Comparison of ENCODE assay signal across 19 cellular contexts in the genomic region with DNA sequence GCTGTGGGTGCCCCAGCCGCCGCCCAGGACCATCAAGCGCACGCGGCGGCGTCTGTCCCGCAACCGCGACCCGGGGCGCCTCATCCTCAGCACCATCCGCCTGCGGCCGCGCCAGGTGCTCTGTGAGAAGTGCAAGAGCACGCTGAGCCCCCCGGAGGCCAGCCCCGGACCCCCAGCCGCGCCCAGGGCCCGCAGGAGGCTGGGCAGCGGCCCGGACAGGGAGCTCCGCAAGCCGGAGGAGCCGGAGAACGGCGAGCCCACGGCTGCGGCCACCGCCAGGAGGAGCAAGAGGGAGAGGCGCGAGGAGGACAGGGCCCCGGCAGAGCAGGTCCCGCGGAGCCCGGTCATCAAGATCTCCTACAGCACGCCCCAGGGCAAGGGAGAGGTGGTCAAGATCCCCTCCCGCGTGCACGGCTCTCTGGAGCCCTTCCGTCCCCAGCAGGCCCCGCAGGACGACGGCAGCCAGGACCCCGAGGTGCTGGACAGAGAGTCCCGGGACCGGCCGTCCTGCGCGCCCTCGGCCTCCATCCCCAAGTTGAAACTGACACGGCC. TPM values are rescaled to one million over a fixed set of nuclear protein-coding genes. Genes with fewer than 3 reads are reported as not detected.
DNase-seq lines count a peak whose midpoint lies in the region; ATAC-seq and TF ChIP-seq lines count a peak whose summit lies in the region.
"Had no signal": no experiment of that assay in that cellular context is flagged by ENCODE, and none has a peak within 500 bp of the region (broad histone marks: within the 10 kb centered on the region; RNA-seq: fewer than 3 reads in every experiment).

No MANE protein-coding gene starts in this region.

- H3K27me3 ChIP-seq in heart left ventricle (no peaks in the 10 kb centered on the region), right atrium auricular region (no peaks in the 10 kb centered on the region), body of pancreas (no peaks in the 10 kb centered on the region), spleen (replicated peaks in 1 of 7) (no peaks in the 10 kb centered on the region)

- H3K27ac ChIP-seq in heart left ventricle: no peak overlapping the region
- no peak overlapping the region for H3K27ac ChIP-seq in right atrium auricular region
- H3K27ac ChIP-seq in body of pancreas: peak overlapping the region in 3 of 4 donors; percentile 71 to 99 (median 98)
- peak overlapping the region in 3 of 8 donors; percentile 79 to 99 (median 97) for H3K27ac ChIP-seq in spleen
- H3K27ac ChIP-seq in RWPE1: no peak overlapping the region
- H3K27ac ChIP-seq: GM23248, KMS-11 had no signal

- H3K9me3 ChIP-seq in heart left ventricle (no peaks in the 10 kb centered on the region), right atrium auricular region (no peaks in the 10 kb centered on the region), body of pancreas (no peaks in the 10 kb centered on the region), spleen (no peaks in the 10 kb centered on the region)

- TF ChIP-seq POLR2A in heart left ventricle (IDR thresholded peaks at IDR 0.05): no peak
- TF ChIP-seq POLR2A in body of pancreas (IDR thresholded peaks at IDR 0.05): no peak
- no peak for TF ChIP-seq POLR2A in spleen (IDR thresholded peaks at IDR 0.05)

- DNase-seq in heart left ventricle (peak in 3 of 5 donors; percentile 23 to 54 (median 30)), right atrium auricular region (ENCODE audit: low spot score) (no peak), body of pancreas (peak in 1 of 4 donors; percentile 9), left kidney (ENCODE audit: low read depth, low spot score) (peak; percentile 44), spleen (peak; percentile 76), RWPE1 (ENCODE audit: low spot score) (no peak), foreskin melanocyte (no peak)
- no peak for DNase-seq in activated CD8-positive, alpha-beta memory T cell treated with anti-CD3 and anti-CD28 coated beads, Interleukin-2, amount 50 U/mL, for 48 hours
- DNase-seq: CD4-positive, alpha-beta memory T cell; DND-41; GDM1; GM23248; NCI-H1048; NCI-H1436 treated with DMSO at 0.1 percent for 48 hours; NCI-H2081 treated with DMSO at 0.1 percent for 48 hours; NCI-H510A; NCI-H774; RPMI8226 had no signal

- H3K36me3 ChIP-seq in heart left ventricle (peaks cover 0 to 26% (median 17%) of the 10 kb centered on the region in 9 donors), right atrium auricular region (peaks cover 19% of the 10 kb centered on the region), body of pancreas (replicated peaks in 1 of 2; ENCODE audit: insufficient read depth in 1 of 2, low read depth in 2 of 2) (no peaks in the 10 kb centered on the region), spleen (peaks cover 3 to 65% (median 28%) of the 10 kb centered on the region in 6 donors)

- ATAC-seq in heart left ventricle: no peak
- ATAC-seq in body of pancreas: no peak

- POLR2A ChIA-PET in RWPE1 (lab: Yijun Ruan, JAX; ENCODE audit: low non-redundant PET): interaction anchor here (1.3 kb wide), 1 partner anchor 16 kb away, joined by 3 read pairs; no protein-coding TSS in a partner anchor

- H3K4me1 ChIP-seq in heart left ventricle: peaks cover 0 to 51% (median 36%) of the 10 kb centered on the region in 12 donors
- H3K4me1 ChIP-seq in right atrium auricular region: peaks cover 0 to 42% of the 10 kb centered on the region in 2 donors
- peaks cover 96% of the 10 kb centered on the region for H3K4me1 ChIP-seq in body of pancreas
- peaks cover 43 to 100% (median 87%) of the 10 kb centered on the region in 6 donors for H3K4me1 ChIP-seq in spleen

- CTCF ChIA-PET in RWPE1 (lab: Yijun Ruan, JAX): no interaction called here

- intact Hi-C loops in heart left ventricle (cut with DNase I): no loop called here
- intact Hi-C loops in body of pancreas (cut with DNase I): no loop called here
- intact Hi-C loops in spleen (cut with DNase I; ENCODE audit: low total_unique reads): no loop called here

- no peak overlapping the region for H3K4me3 ChIP-seq in heart left ventricle
- H3K4me3 ChIP-seq in right atrium auricular region: no peak overlapping the region
- H3K4me3 ChIP-seq in body of pancreas: no peak overlapping the region
- no peak overlapping the region for H3K4me3 ChIP-seq in spleen
- H3K4me3 ChIP-seq: GM23248 had no signal

- 83 to 97% (median 90%) methylated on average over 17 to 54 of the region's 54 CpGs for WGBS in heart left ventricle, 4 donors
- WGBS in body of pancreas, 2 donors: 91% methylated on average over 18 to 26 of the region's 54 CpGs
- 89 to 96% (median 94%) methylated on average over 30 to 54 of the region's 54 CpGs for WGBS in spleen, 5 donors

- TF ChIP-seq CTCF in heart left ventricle (IDR thresholded peaks at IDR 0.05): no peak
- no peak for TF ChIP-seq CTCF in right atrium auricular region (IDR thresholded peaks at IDR 0.05)
- no peak for TF ChIP-seq CTCF in body of pancreas (IDR thresholded peaks at IDR 0.05)
- no peak for TF ChIP-seq CTCF in spleen (IDR thresholded peaks at IDR 0.05 in 8 of 11, conservative IDR thresholded peaks at IDR 0.05 in 3 of 11)
- TF ChIP-seq CTCF in RWPE1 (conservative IDR thresholded peaks at IDR 0.05; ENCODE audit: low read depth): no peak

RNA-seq across cellular contexts. Expression of a gene that starts 8.0 kb away (rescaled TPM):
- total RNA-seq in heart left ventricle (10 to 100 TPM; 10.5 to 23.5 (median 15.3) TPM), right atrium auricular region (1 to 10 TPM; 7.7 to 8.1 TPM), body of pancreas (10 to 100 TPM; 31.9 to 46.5 TPM), spleen (10 to 100 TPM; 24.8 to 41.7 (median 28.1) TPM)
- polyA plus RNA-seq in heart left ventricle (10 to 100 TPM; 13.8 to 19.7 TPM), spleen (10 to 100 TPM; 22.5 to 50.0 (median 27.8) TPM)

Comparison
In these comparisons a context has a peak if more than half of its experiments do, and no peak if none do; other contexts are left out.
1. DNase-seq: peak in heart left ventricle (3 of 5), left kidney (single experiment) and spleen (single experiment); none in right atrium auricular region (single experiment), activated CD8-positive, alpha-beta memory T cell treated with anti-CD3 and anti-CD28 coated beads, Interleukin-2, amount 50 U/mL, for 48 hours (single experiment), RWPE1 (single experiment) and foreskin melanocyte (single experiment).
2. H3K27ac ChIP-seq: peak in body of pancreas (3 of 4); none in heart left ventricle (0 of 12), right atrium auricular region (0 of 2) and RWPE1 (single experiment).